Comparison of ENCODE assay signal across 18 cellular contexts in genomic region chr3:36428444-36428843, GRCh38. TPM values are rescaled to one million over a fixed set of nuclear protein-coding genes. Genes with fewer than 3 reads are reported as not detected.
DNase-seq lines count a peak whose midpoint lies in the region; ATAC-seq and TF ChIP-seq lines count a peak whose summit lies in the region.
"Had no signal": no experiment of that assay in that cellular context is flagged by ENCODE, and none has a peak within 500 bp of the region (broad histone marks: within the 10 kb centered on the region; RNA-seq: fewer than 3 reads in every experiment).

No MANE protein-coding gene starts in this region.

- H3K79me2 ChIP-seq in GM23338 (replicated peaks; ENCODE audit: insufficient read depth), result no peaks in the 10 kb centered on the region

- TF ChIP-seq CTCF in GM23338 (conservative IDR thresholded peaks at IDR 0.05; ENCODE audit: low read depth in 2 of 2) (no peak), upper lobe of right lung (IDR thresholded peaks at IDR 0.05) (no peak)

- H3F3A ChIP-seq in GM23338 (replicated peaks; ENCODE audit: low read depth), result no peaks in the 10 kb centered on the region

- no peak overlapping the region for H2AFZ ChIP-seq in GM23338

- ATAC-seq in GM23338, result no peak
- peak; percentile 77 for ATAC-seq in upper lobe of right lung
- ATAC-seq in stimulated activated naive CD8-positive, alpha-beta T cell treated with anti-CD3 and anti-CD28 coated beads, Interleukin-15, Interleukin-2, amounts not matched to agents 100 U/mL and 50 U/mL, for 24 hours, result no peak
- ATAC-seq in HG03095 (IDR thresholded peaks at IDR 0.05; ENCODE audit: unreplicated experiment), result no peak
- ATAC-seq: HCT116, HepG2 had no signal

- no peaks in the 10 kb centered on the region for H3K4me1 Mint-ChIP-seq in GM23338
- H3K4me1 Mint-ChIP-seq in dendritic cell treated with granulocyte-macrophage colony-stimulating factor and Interleukin-4, amounts not matched to agents 40 ng/mL and 50 ng/mL, for 4 days (ENCODE audit: low read depth), result peaks cover 45% of the 10 kb centered on the region
- H3K4me1 Mint-ChIP-seq: IgD-negative memory B cell had no signal

- H3K27ac ChIP-seq in GM23338 (ENCODE audit: low read depth) (no peak overlapping the region), upper lobe of right lung (no peak overlapping the region)

- no peaks in the 10 kb centered on the region for H3K9me3 ChIP-seq in upper lobe of right lung
- H3K9me3 ChIP-seq: BE2C, Caco-2 had no signal

- no peak for DNase-seq in GM23338 (ENCODE audit: low spot score)
- DNase-seq in MV-4-11 (lab: John Stamatoyannopoulos, UW), result peak; percentile 24
- no peak for DNase-seq in upper lobe of right lung
- DNase-seq in stimulated activated naive CD8-positive, alpha-beta T cell treated with anti-CD3 and anti-CD28 coated beads, Interleukin-15, Interleukin-2, amounts not matched to agents 100 U/mL and 50 U/mL, for 24 hours, result no peak
- no peak for DNase-seq in NCI-H510A (lab: John Stamatoyannopoulos, UW)
- DNase-seq: ACHN; BE2C; C1 segment of cervical spinal cord; Caco-2; CD4-positive, alpha-beta T cell; GOT3; H7; HFFc6 had no signal

- H4K20me1 ChIP-seq in GM23338 (replicated peaks; ENCODE audit: insufficient read depth), result no peaks in the 10 kb centered on the region; the same call in 1 of the 2 replicates

- H3K36me3 ChIP-seq in GM23338 (ENCODE audit: insufficient read depth) (no peaks in the 10 kb centered on the region), upper lobe of right lung (no peaks in the 10 kb centered on the region)

- no peak overlapping the region for H3K4me2 ChIP-seq in GM23338

- H3K27me3 ChIP-seq in GM23338 (ENCODE audit: insufficient read depth) (no peaks in the 10 kb centered on the region), upper lobe of right lung (no peaks in the 10 kb centered on the region)
- H3K27me3 ChIP-seq: BE2C had no signal

- no peaks in the 10 kb centered on the region for H3K36me3 Mint-ChIP-seq in GM23338 (ENCODE audit: low read depth)
- H3K36me3 Mint-ChIP-seq in dendritic cell treated with granulocyte-macrophage colony-stimulating factor and Interleukin-4, amounts not matched to agents 40 ng/mL and 50 ng/mL, for 4 days (ENCODE audit: low read depth), result peaks cover 57% of the 10 kb centered on the region
- H3K36me3 Mint-ChIP-seq: IgD-negative memory B cell had no signal

- intact Hi-C loops in dendritic cell treated with granulocyte-macrophage colony-stimulating factor and Interleukin-4, amounts not matched to agents 40 ng/mL and 50 ng/mL, for 4 days (cut with micrococcal nuclease), result no loop called here
- intact Hi-C loops in upper lobe of right lung (cut with DNase I), result no loop called here

- H3K27ac Mint-ChIP-seq in GM23338, result peak overlapping the region; percentile 60; the same call in 1 of the 2 replicates
- peak overlapping the region; percentile 65 for H3K27ac Mint-ChIP-seq in dendritic cell treated with granulocyte-macrophage colony-stimulating factor and Interleukin-4, amounts not matched to agents 40 ng/mL and 50 ng/mL, for 4 days
- H3K27ac Mint-ChIP-seq: CD4-positive, alpha-beta T cell; HFFc6; IgD-negative memory B cell had no signal

- no peak overlapping the region for H3K4me3 ChIP-seq in GM23338
- no peak overlapping the region for H3K4me3 ChIP-seq in upper lobe of right lung

- H3K4me3 Mint-ChIP-seq in GM23338, result no peak overlapping the region
- no peak overlapping the region for H3K4me3 Mint-ChIP-seq in dendritic cell treated with granulocyte-macrophage colony-stimulating factor and Interleukin-4, amounts not matched to agents 40 ng/mL and 50 ng/mL, for 4 days
- H3K4me3 Mint-ChIP-seq: CD4-positive, alpha-beta T cell; HFFc6; IgD-negative memory B cell had no signal

- no peaks in the 10 kb centered on the region for H3K9me3 Mint-ChIP-seq in GM23338
- peaks cover 9% of the 10 kb centered on the region for H3K9me3 Mint-ChIP-seq in dendritic cell treated with granulocyte-macrophage colony-stimulating factor and Interleukin-4, amounts not matched to agents 40 ng/mL and 50 ng/mL, for 4 days
- H3K9me3 Mint-ChIP-seq: CD4-positive, alpha-beta T cell; IgD-negative memory B cell had no signal

- H3K9me2 ChIP-seq in GM23338 (ENCODE audit: insufficient read depth), result 0 out of 2 replicates have a peak, but pooled peaks cover 5% of the 10 kb centered on the region

- H3K27me3 Mint-ChIP-seq in GM23338 (ENCODE audit: insufficient read depth, low read depth, poor library complexity), result no peaks in the 10 kb centered on the region
- no peaks in the 10 kb centered on the region for H3K27me3 Mint-ChIP-seq in dendritic cell treated with granulocyte-macrophage colony-stimulating factor and Interleukin-4, amounts not matched to agents 40 ng/mL and 50 ng/mL, for 4 days
- H3K27me3 Mint-ChIP-seq: CD4-positive, alpha-beta T cell had no signal

- H3K4me1 ChIP-seq in GM23338 (ENCODE audit: insufficient read depth), result no peaks in the 10 kb centered on the region
- no peaks in the 10 kb centered on the region for H3K4me1 ChIP-seq in upper lobe of right lung
- H3K4me1 ChIP-seq: Caco-2 had no signal

TF ChIP-seq in GM23338, 12 proteins besides CTCF, POLR2A, EP300 and RAD21 (continues in another document):
- TF ChIP-seq STAT1 (IDR thresholded peaks at IDR 0.05; ENCODE audit: unreplicated experiment) (no peak), JUNB (IDR thresholded peaks at IDR 0.05; ENCODE audit: unreplicated experiment) (no peak), EZH2 (IDR thresholded peaks at IDR 0.05; ENCODE audit: low read depth, unreplicated experiment) (no peak), NANOG (IDR thresholded peaks at IDR 0.05; ENCODE audit: borderline replicate concordance) (no peak), EZH2phosphoT487 (IDR thresholded peaks at IDR 0.05; ENCODE audit: unreplicated experiment) (no peak)
- TF ChIP-seq, protein P1, sequence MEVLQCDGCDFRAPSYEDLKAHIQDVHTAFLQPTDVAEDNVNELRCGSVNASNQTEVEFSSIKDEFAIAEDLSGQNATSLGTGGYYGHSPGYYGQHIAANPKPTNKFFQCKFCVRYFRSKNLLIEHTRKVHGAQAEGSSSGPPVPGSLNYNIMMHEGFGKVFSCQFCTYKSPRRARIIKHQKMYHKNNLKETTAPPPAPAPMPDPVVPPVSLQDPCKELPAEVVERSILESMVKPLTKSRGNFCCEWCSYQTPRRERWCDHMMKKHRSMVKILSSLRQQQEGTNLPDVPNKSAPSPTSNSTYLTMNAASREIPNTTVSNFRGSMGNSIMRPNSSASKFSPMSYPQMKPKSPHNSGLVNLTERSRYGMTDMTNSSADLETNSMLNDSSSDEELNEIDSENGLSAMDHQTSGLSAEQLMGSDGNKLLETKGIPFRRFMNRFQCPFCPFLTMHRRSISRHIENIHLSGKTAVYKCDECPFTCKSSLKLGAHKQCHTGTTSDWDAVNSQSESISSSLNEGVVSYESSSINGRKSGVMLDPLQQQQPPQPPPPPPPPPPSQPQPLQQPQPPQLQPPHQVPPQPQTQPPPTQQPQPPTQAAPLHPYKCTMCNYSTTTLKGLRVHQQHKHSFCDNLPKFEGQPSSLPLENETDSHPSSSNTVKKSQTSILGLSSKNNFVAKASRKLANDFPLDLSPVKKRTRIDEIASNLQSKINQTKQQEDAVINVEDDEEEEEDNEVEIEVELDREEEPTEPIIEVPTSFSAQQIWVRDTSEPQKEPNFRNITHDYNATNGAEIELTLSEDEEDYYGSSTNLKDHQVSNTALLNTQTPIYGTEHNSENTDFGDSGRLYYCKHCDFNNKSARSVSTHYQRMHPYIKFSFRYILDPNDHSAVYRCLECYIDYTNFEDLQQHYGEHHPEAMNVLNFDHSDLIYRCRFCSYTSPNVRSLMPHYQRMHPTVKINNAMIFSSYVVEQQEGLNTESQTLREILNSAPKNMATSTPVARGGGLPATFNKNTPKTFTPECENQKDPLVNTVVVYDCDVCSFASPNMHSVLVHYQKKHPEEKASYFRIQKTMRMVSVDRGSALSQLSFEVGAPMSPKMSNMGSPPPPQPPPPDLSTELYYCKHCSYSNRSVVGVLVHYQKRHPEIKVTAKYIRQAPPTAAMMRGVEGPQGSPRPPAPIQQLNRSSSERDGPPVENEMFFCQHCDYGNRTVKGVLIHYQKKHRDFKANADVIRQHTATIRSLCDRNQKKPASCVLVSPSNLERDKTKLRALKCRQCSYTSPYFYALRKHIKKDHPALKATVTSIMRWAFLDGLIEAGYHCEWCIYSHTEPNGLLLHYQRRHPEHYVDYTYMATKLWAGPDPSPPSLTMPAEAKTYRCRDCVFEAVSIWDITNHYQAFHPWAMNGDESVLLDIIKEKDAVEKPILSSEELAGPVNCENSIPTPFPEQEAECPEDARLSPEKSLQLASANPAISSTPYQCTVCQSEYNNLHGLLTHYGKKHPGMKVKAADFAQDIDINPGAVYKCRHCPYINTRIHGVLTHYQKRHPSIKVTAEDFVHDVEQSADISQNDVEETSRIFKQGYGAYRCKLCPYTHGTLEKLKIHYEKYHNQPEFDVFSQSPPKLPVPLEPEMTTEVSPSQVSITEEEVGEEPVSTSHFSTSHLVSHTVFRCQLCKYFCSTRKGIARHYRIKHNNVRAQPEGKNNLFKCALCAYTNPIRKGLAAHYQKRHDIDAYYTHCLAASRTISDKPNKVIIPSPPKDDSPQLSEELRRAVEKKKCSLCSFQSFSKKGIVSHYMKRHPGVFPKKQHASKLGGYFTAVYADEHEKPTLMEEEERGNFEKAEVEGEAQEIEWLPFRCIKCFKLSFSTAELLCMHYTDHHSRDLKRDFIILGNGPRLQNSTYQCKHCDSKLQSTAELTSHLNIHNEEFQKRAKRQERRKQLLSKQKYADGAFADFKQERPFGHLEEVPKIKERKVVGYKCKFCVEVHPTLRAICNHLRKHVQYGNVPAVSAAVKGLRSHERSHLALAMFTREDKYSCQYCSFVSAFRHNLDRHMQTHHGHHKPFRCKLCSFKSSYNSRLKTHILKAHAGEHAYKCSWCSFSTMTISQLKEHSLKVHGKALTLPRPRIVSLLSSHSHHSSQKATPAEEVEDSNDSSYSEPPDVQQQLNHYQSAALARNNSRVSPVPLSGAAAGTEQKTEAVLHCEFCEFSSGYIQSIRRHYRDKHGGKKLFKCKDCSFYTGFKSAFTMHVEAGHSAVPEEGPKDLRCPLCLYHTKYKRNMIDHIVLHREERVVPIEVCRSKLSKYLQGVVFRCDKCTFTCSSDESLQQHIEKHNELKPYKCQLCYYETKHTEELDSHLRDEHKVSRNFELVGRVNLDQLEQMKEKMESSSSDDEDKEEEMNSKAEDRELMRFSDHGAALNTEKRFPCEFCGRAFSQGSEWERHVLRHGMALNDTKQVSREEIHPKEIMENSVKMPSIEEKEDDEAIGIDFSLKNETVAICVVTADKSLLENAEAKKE (CRISPR knock-in tag; IDR thresholded peaks at IDR 0.05), result no peak

RNA-seq across cellular contexts. Expression of gene STAC, which starts 48.1 kb away (rescaled TPM):
- total RNA-seq in GM23338 (2014; rRNA removed; shearing (Covaris generic)), result 17.1 and 22.9 TPM in 2 replicates
- polyA plus RNA-seq in GM23338 (2016; fragmentation: Nextera tagmentation; extraction: Ambion mirVana), result 4.7 and 5.6 TPM in 2 replicates
- 25.3 TPM for total RNA-seq in upper lobe of right lung
- total RNA-seq: Caco-2; CD4-positive, alpha-beta T cell; HepG2; HFFc6 had no signal
- polyA plus RNA-seq: HepG2, IgD-negative memory B cell had no signal
